Comparison of ENCODE assay signal across 8 cellular contexts in the genomic region with DNA sequence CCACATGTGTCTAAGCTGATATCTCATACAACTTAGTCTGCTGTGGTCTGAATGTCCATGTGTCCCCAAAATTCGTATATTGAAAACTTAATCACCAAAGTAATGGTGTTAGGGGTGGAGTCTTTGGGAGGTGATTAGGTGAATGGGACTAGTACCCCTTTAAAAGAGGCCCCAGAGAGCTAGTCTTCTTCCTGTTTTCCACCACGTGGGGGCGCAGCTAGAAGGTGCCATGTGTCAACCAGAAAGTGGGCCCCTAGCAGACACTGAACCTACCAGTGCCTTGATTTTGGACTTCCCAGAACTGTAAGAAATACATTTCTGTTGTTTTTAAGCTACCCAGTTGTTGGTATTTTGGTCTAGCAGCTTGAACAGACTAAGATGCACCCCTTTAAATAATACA.
DNase-seq lines count a peak whose midpoint lies in the region; ATAC-seq and TF ChIP-seq lines count a peak whose summit lies in the region.

No MANE protein-coding gene starts in this region.

- H3K27me3 ChIP-seq in MG63, result no peaks in the 10 kb centered on the region
- no peaks in the 10 kb centered on the region for H3K27me3 ChIP-seq in right lobe of liver

- ATAC-seq in right lobe of liver (peak in 3 of 4 donors; percentile 45 to 54 (median 53)), GM21447 (IDR thresholded peaks at IDR 0.05; ENCODE audit: unreplicated experiment) (no peak), HG03354 (IDR thresholded peaks at IDR 0.05; ENCODE audit: poor library complexity, severe bottlenecking, unreplicated experiment) (no peak)

- peak; percentile 19 to 50 (median 28) for TF ChIP-seq CTCF in right lobe of liver (IDR thresholded peaks at IDR 0.05)

- TF ChIP-seq POLR2A in right lobe of liver (IDR thresholded peaks at IDR 0.05), result no peak

- no peaks in the 10 kb centered on the region for H3K4me1 ChIP-seq in right lobe of liver

- DNase-seq in activated effector memory CD4-positive, alpha-beta T cell treated with anti-CD3 and anti-CD28 coated beads, Interleukin-2, amount 50 U/mL, for 16 hours, result peak; percentile 62
- no peak for DNase-seq in activated effector memory CD4-positive, alpha-beta T cell treated with Interleukin-2 at 50 U/mL for 16 hours
- DNase-seq in MG63, result peak; percentile 32
- DNase-seq in amniotic epithelial cell (ENCODE audit: low read depth), result peak; percentile 43
- DNase-seq in right lobe of liver, result no peak
- DNase-seq in ecto neural progenitor cell (ENCODE audit: low spot score), result no peak

- 34% methylated on average over 3 of the region's 3 CpGs for WGBS in right lobe of liver (ENCODE audit: insufficient coverage, low coverage, low lambda C conversion rate, missing lambda C conversion rate)

- no peak overlapping the region for H3K27ac ChIP-seq in right lobe of liver

- H3K4me3 ChIP-seq in MG63 (no peak overlapping the region), right lobe of liver (no peak overlapping the region)

- intact Hi-C loops in right lobe of liver (cut with DNase I), result no loop called here

- H3K36me3 ChIP-seq in MG63 (no peaks in the 10 kb centered on the region), right lobe of liver (no peaks in the 10 kb centered on the region)

- H3K9me3 ChIP-seq in MG63, result peaks cover 4% of the 10 kb centered on the region; the same call in 1 of the 2 replicates
- no peaks in the 10 kb centered on the region for H3K9me3 ChIP-seq in right lobe of liver

Comparison
In these comparisons a context has a peak if more than half of its experiments do, and no peak if none do; other contexts are left out.
1. DNase-seq: peak in activated effector memory CD4-positive, alpha-beta T cell treated with anti-CD3 and anti-CD28 coated beads, Interleukin-2, amount 50 U/mL, for 16 hours (single experiment), MG63 (single experiment) and amniotic epithelial cell (single experiment); none in activated effector memory CD4-positive, alpha-beta T cell treated with Interleukin-2 at 50 U/mL for 16 hours (single experiment), right lobe of liver (0 of 3) and ecto neural progenitor cell (single experiment).
2. ATAC-seq: peak in right lobe of liver (3 of 4); none in GM21447 (single experiment) and HG03354 (single experiment).